19 cellular contexts compared by ENCODE assay signal in genomic region chr12:62865090-62865489, GRCh38.
DNase-seq lines count a peak whose midpoint lies in the region; ATAC-seq, FAIRE-seq and TF ChIP-seq lines count a peak whose summit lies in the region.
"Had no signal": no experiment of that assay in that cellular context is flagged by ENCODE, and none has a peak within 500 bp of the region (broad histone marks: within the 10 kb centered on the region; RNA-seq: fewer than 3 reads in every experiment).

No MANE protein-coding gene starts in this region.

- H3K4me3 ChIP-seq in A549 (no peak overlapping the region), heart right ventricle (no peak overlapping the region), psoas muscle (no peak overlapping the region), PC-9 (no peak overlapping the region), HepG2 (replicated peaks in 1 of 3; ENCODE audit: insufficient read depth in 1 of 3, low read depth in 2 of 3, low read length in 3 of 3) (no peak overlapping the region)
- H3K4me3 ChIP-seq: body of pancreas, lower lobe of right lung, upper lobe of right lung had no signal

- no peak overlapping the region for H2AFZ ChIP-seq in PC-9
- H2AFZ ChIP-seq in HepG2 (ENCODE audit: low read length), result no peak overlapping the region

- H3K27me3 ChIP-seq in heart right ventricle, result no peaks in the 10 kb centered on the region
- H3K27me3 ChIP-seq in psoas muscle (ENCODE audit: insufficient read depth in 3 of 3, low read length in 2 of 3), result no peaks in the 10 kb centered on the region
- H3K27me3 ChIP-seq in PC-9 (ENCODE audit: insufficient read depth, low read depth), result no peaks in the 10 kb centered on the region
- no peaks in the 10 kb centered on the region for H3K27me3 ChIP-seq in HepG2 (ENCODE audit: control insufficient read depth in 1 of 2, insufficient read depth in 2 of 2, low read length in 2 of 2)
- H3K27me3 ChIP-seq: body of pancreas, upper lobe of right lung had no signal

- in situ Hi-C loops in HepG2 (cut with HindIII; ENCODE audit: extremely low pct_ligation_motif_present, low pct_unique_long_range_greater_than_20kb), result no loop called here

- ATAC-seq in A549, result no peak
- peak in 7 of 8 donors; percentile 42 to 74 (median 56) for ATAC-seq in heart right ventricle
- peak; percentile 67 to 85 (median 78) for ATAC-seq in psoas muscle
- ATAC-seq in HepG2, result no peak
- ATAC-seq in GM21526 (IDR thresholded peaks at IDR 0.05; ENCODE audit: low FRiP score, unreplicated experiment), result no peak
- ATAC-seq: body of pancreas; lower lobe of right lung; stimulated activated naive B cell treated with anti-CD40 and anti-IgM and Interleukin-4, amounts not matched to agents 10 μg/mL and 1 μg/mL and 100 μg/mL, for 72 hours; upper lobe of right lung had no signal

- DNase-seq in A549 (ENCODE audit: low read depth in 1 of 2, low spot score in 1 of 2) (no peak), heart right ventricle (peak in 1 of 2 donors; percentile 34), psoas muscle (no peak), PC-9 (no peak), HepG2 (ENCODE audit: low spot score) (no peak), NCI-H146 treated with DMSO at 0.1 percent for 48 hours (lab: John Stamatoyannopoulos, UW; ENCODE audit: unreplicated experiment) (no peak)
- DNase-seq: activated CD4-positive, alpha-beta T cell treated with anti-CD3 and anti-CD28 coated beads for 4 hours; body of pancreas; GOT3; Karpas-422; lower lobe of right lung; NCI-H1048; NCI-H2029 treated with DMSO at 0.1 percent for 48 hours; NCI-H345; stimulated activated naive B cell treated with anti-CD40 and anti-IgM and Interleukin-4, amounts not matched to agents 10 μg/mL and 1 μg/mL and 100 μg/mL, for 72 hours; upper lobe of right lung had no signal

- TF ChIP-seq POLR2A in A549 (IDR thresholded peaks at IDR 0.05; ENCODE audit: low read length) (no peak), HepG2 (IDR thresholded peaks at IDR 0.05; ENCODE audit: insufficient read depth in 1 of 2, low read depth in 2 of 2, low read length in 2 of 2) (no peak)

- TF ChIP-seq EP300 in A549 (IDR thresholded peaks at IDR 0.05) (no peak), HepG2 (IDR thresholded peaks at IDR 0.05; ENCODE audit: low read depth in 2 of 2, low read length in 2 of 2) (no peak), HepG2 (CRISPR knock-in tag; IDR thresholded peaks at IDR 0.05; ENCODE audit: borderline replicate concordance) (no peak)

- CTCF ChIA-PET in A549 (lab: Yijun Ruan, JAX), result interaction anchor here (1.2 to 3.0 kb wide), 4 partner anchors 29 to 71 kb away, joined by 4 to 14 read pairs (median 7); no protein-coding TSS in a partner anchor
- CTCF ChIA-PET in PC-9 (lab: Charles Lee), result no interaction called here
- CTCF ChIA-PET in HepG2 (lab: Yijun Ruan, JAX; ENCODE audit: low intra/inter-chr PET ratio, low total read pairs), result no interaction called here

- H3K27ac ChIP-seq in A549, result peak overlapping the region; percentile 72 to 84
- peak overlapping the region; percentile 56 for H3K27ac ChIP-seq in angular gyrus (ENCODE audit: low read depth, low read length)
- H3K27ac ChIP-seq in heart right ventricle, result peak overlapping the region in 9 of 10 donors; percentile 12 to 80 (median 50)
- H3K27ac ChIP-seq in psoas muscle, result peak overlapping the region; percentile 36
- H3K27ac ChIP-seq in PC-9, result no peak overlapping the region
- no peak overlapping the region for H3K27ac ChIP-seq in HepG2 (ENCODE audit: extremely low read length, insufficient read depth, low read length)
- H3K27ac ChIP-seq: body of pancreas, lower lobe of right lung, upper lobe of right lung had no signal

- intact Hi-C loops in heart right ventricle (cut with DNase I), result loop anchor here in 2 of 10 donors (5.0 kb wide), 2 partner anchors 37 to 67 kb away; no protein-coding TSS in a partner anchor
- intact Hi-C loops in psoas muscle (cut with DNase I), result no loop called here
- intact Hi-C loops in PC-9 (cut with micrococcal nuclease; ENCODE audit: unreplicated experiment), result no loop called here
- intact Hi-C loops in HepG2 (cut with micrococcal nuclease; ENCODE audit: unreplicated experiment), result no loop called here

- TF ChIP-seq RAD21 in A549 (conservative IDR thresholded peaks at IDR 0.05 in 1 of 2, IDR thresholded peaks at IDR 0.05 in 1 of 2) (no peak), HepG2 (CRISPR knock-in tag; IDR thresholded peaks at IDR 0.05) (no peak)

- H3K79me2 ChIP-seq in PC-9 (ENCODE audit: low read depth) (peaks cover 60% of the 10 kb centered on the region), HepG2 (ENCODE audit: insufficient read depth, low read length) (peaks cover 76% of the 10 kb centered on the region)

- H3K9me3 ChIP-seq in A549, result no peaks in the 10 kb centered on the region
- no peaks in the 10 kb centered on the region for H3K9me3 ChIP-seq in heart right ventricle
- H3K9me3 ChIP-seq in psoas muscle, result no peaks in the 10 kb centered on the region
- no peaks in the 10 kb centered on the region; the same call in 1 of the 2 replicates for H3K9me3 ChIP-seq in PC-9 (ENCODE audit: insufficient read depth, low read depth)
- no peaks in the 10 kb centered on the region for H3K9me3 ChIP-seq in HepG2 (ENCODE audit: low read length)
- H3K9me3 ChIP-seq: body of pancreas, lower lobe of right lung, upper lobe of right lung had no signal

- no peaks in the 10 kb centered on the region for H4K20me1 ChIP-seq in PC-9 (ENCODE audit: insufficient read depth)
- peaks cover 6% of the 10 kb centered on the region for H4K20me1 ChIP-seq in HepG2 (ENCODE audit: insufficient read depth, low read length)

- no peak overlapping the region for H3K9ac ChIP-seq in HepG2 (ENCODE audit: insufficient read depth, low read depth, low read length)

- H3K4me2 ChIP-seq in A549, result no peak overlapping the region
- H3K4me2 ChIP-seq in PC-9, result no peak overlapping the region
- H3K4me2 ChIP-seq in HepG2 (ENCODE audit: low read depth, low read length), result no peak overlapping the region

- H3F3A ChIP-seq in PC-9 (ENCODE audit: insufficient read depth, low read depth), result peaks cover 23% of the 10 kb centered on the region

- H3K4me1 ChIP-seq in A549, result peaks cover 79% of the 10 kb centered on the region
- H3K4me1 ChIP-seq in heart right ventricle, result peaks cover 14 to 66% (median 48%) of the 10 kb centered on the region in 9 donors
- H3K4me1 ChIP-seq in psoas muscle, result peaks cover 6% of the 10 kb centered on the region
- peaks cover 53% of the 10 kb centered on the region for H3K4me1 ChIP-seq in PC-9 (replicated peaks; ENCODE audit: insufficient read depth)
- peaks cover 66% of the 10 kb centered on the region for H3K4me1 ChIP-seq in HepG2 (ENCODE audit: insufficient read depth, low read length)
- H3K4me1 ChIP-seq: body of pancreas had no signal

- WGBS in A549 (ENCODE audit: missing lambda C conversion rate), result 95% methylated on average over 2 of the region's 2 CpGs
- 27 to 39% methylated on average over 2 of the region's 2 CpGs for WGBS in heart right ventricle, 2 donors
- WGBS in psoas muscle, 3 donors, result 3 to 19% (median 10%) methylated on average over 2 of the region's 2 CpGs
- 90% methylated on average over 2 of the region's 2 CpGs for WGBS in HepG2 (ENCODE audit: low lambda C conversion rate)

- H3K9me2 ChIP-seq in PC-9 (ENCODE audit: insufficient read depth), result no peaks in the 10 kb centered on the region; the same call in none of the 2 replicates

- no TSS peak for BruUV-seq in PC-9 (replicated peaks; lab: Mats Ljungman, UMichigan)
- BruUV-seq in HepG2 (replicated peaks; lab: Mats Ljungman, UMichigan), result no TSS peak

- no peak for FAIRE-seq in A549 (lab: Jason Lieb, UNC)
- no peak for FAIRE-seq in HepG2 (lab: Jason Lieb, UNC)
- FAIRE-seq: endothelial cell of umbilical vein had no signal

- H3K36me3 ChIP-seq in heart right ventricle (no peaks in the 10 kb centered on the region), psoas muscle (ENCODE audit: insufficient read depth in 1 of 2, low read depth in 1 of 2) (no peaks in the 10 kb centered on the region), PC-9 (ENCODE audit: low read depth) (no peaks in the 10 kb centered on the region), HepG2 (replicated peaks in 1 of 2; ENCODE audit: control insufficient read depth in 1 of 2, insufficient read depth in 2 of 2, low read length in 2 of 2) (no peaks in the 10 kb centered on the region; a peak in 1 of 5 replicates)
- H3K36me3 ChIP-seq: lower lobe of right lung, upper lobe of right lung had no signal

- TF ChIP-seq CTCF in A549 (IDR thresholded peaks at IDR 0.05), result no peak
- no peak for TF ChIP-seq CTCF in heart right ventricle (IDR thresholded peaks at IDR 0.05)
- no peak for TF ChIP-seq CTCF in psoas muscle (IDR thresholded peaks at IDR 0.05)
- no peak for TF ChIP-seq CTCF in PC-9 (conservative IDR thresholded peaks at IDR 0.05)
- no peak for TF ChIP-seq CTCF in HepG2 (CRISPR knock-in tag; IDR thresholded peaks at IDR 0.05)

- POLR2A ChIA-PET in A549 (lab: Yijun Ruan, JAX), result no interaction called here
- POLR2A ChIA-PET in PC-9 (lab: Charles Lee; ENCODE audit: unreplicated experiment), result no interaction called here
- POLR2A ChIA-PET in HepG2 (lab: Yijun Ruan, JAX), result no interaction called here

TF ChIP-seq in A549, 52 proteins besides CTCF, POLR2A, EP300 and RAD21 (continues in another document):
- no peak for TF ChIP-seq ZFP36 (IDR thresholded peaks at IDR 0.05; ENCODE audit: borderline replicate concordance, partially characterized antibody)
- TF ChIP-seq RNF2 (IDR thresholded peaks at IDR 0.05; ENCODE audit: borderline replicate concordance, low read depth), result no peak
- TF ChIP-seq SMC3 (IDR thresholded peaks at IDR 0.05), result no peak

TF ChIP-seq in HepG2, 621 proteins besides CTCF, POLR2A, EP300 and RAD21 (continues in another document):
- no peak for TF ChIP-seq HOMEZ (CRISPR knock-in tag; IDR thresholded peaks at IDR 0.05; ENCODE audit: low read depth)
- no peak for TF ChIP-seq ZNF235 (CRISPR knock-in tag; IDR thresholded peaks at IDR 0.05; ENCODE audit: borderline replicate concordance)
- TF ChIP-seq CBX5 (CRISPR knock-in tag; IDR thresholded peaks at IDR 0.05; ENCODE audit: borderline replicate concordance), result no peak
- TF ChIP-seq RFX3 (CRISPR knock-in tag; IDR thresholded peaks at IDR 0.05), result no peak
- TF ChIP-seq DNMT3B (CRISPR knock-in tag; conservative IDR thresholded peaks at IDR 0.05), result no peak

Comparison
In these comparisons a context has a peak if more than half of its experiments do, and no peak if none do; other contexts are left out.
1. ATAC-seq: peak in heart right ventricle (7 of 8) and psoas muscle (4 of 4); none in A549 (0 of 2), HepG2 (single experiment) and GM21526 (single experiment).
2. H3K27ac ChIP-seq: peak in A549 (2 of 2), angular gyrus (single experiment), heart right ventricle (9 of 10) and psoas muscle (single experiment); none in PC-9 (single experiment) and HepG2 (single experiment).